29 cellular contexts compared by ENCODE assay signal in the genomic region with DNA sequence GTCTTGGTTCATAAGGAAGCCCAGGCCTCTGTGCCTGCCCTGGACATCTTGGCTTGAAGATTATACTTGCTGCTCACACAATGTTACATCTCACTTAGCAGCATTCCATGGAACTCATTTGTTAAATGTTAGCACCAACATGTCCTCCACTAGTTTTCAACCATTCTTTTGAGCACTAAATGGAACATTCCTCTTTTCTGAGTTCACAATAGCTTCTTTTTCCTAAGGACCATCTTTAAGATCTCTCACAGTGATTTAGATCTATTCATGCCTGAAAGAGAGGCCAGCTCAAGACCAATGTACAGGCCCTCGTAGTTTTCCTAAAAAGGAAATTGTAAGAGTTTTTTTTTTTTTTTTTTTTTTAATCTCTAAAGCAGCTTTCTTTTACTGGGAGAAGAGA. TPM values are rescaled to one million over a fixed set of nuclear protein-coding genes. Genes with fewer than 3 reads are reported as not detected.
A peak's percentile ranks its signal among the peaks of the same experiment; 100 is the strongest.
DNase-seq lines count a peak whose midpoint lies in the region; ATAC-seq, FAIRE-seq and TF ChIP-seq lines count a peak whose summit lies in the region.
"Had no signal": no experiment of that assay in that cellular context is flagged by ENCODE, and none has a peak within 500 bp of the region (broad histone marks: within the 10 kb centered on the region; RNA-seq: fewer than 3 reads in every experiment).

No MANE protein-coding gene starts in this region.

- H3K27ac ChIP-seq in astrocyte (ENCODE audit: low read depth, low read length) (no peak overlapping the region), mesodermal cell (ENCODE audit: low read depth, low read length, severe bottlenecking) (peak overlapping the region; percentile 71), rectal smooth muscle tissue (ENCODE audit: low read depth, low read length) (peak overlapping the region; percentile 70), ascending aorta (no peak overlapping the region), aorta (ENCODE audit: low read depth in 1 of 2, low read length in 2 of 2) (no peak overlapping the region)
- H3K27ac ChIP-seq: left ventricle myocardium inferior, SJSA1 had no signal

- FAIRE-seq in astrocyte (lab: Jason Lieb, UNC) = no peak
- no peak for FAIRE-seq in GM12891 (lab: Jason Lieb, UNC)
- FAIRE-seq: GM19239, TTC549 had no signal

- H3K27me3 ChIP-seq in astrocyte (ENCODE audit: insufficient read depth, low read length) = no peaks in the 10 kb centered on the region
- H3K27me3 ChIP-seq in rectal smooth muscle tissue (ENCODE audit: control insufficient read depth, insufficient read depth, low read length) = no peaks in the 10 kb centered on the region
- no peaks in the 10 kb centered on the region for H3K27me3 ChIP-seq in ascending aorta
- no peaks in the 10 kb centered on the region for H3K27me3 ChIP-seq in MG63
- H3K27me3 ChIP-seq in aorta (ENCODE audit: control insufficient read depth in 1 of 2, insufficient read depth in 2 of 2, low read length in 1 of 2) = no peaks in the 10 kb centered on the region
- H3K27me3 ChIP-seq: SJSA1 had no signal

- H2AFZ ChIP-seq in astrocyte (ENCODE audit: low read depth, low read length) = no peak overlapping the region

- WGBS in mesodermal cell (ENCODE audit: insufficient coverage in 2 of 2), 2 experiments = no CpG with 5 or more reads among the region's 1 CpG
- 62 to 72% methylated on average over 1 of the region's 1 CpG for WGBS in aorta, 2 donors

- TF ChIP-seq POLR2A in GM12891 (IDR thresholded peaks at IDR 0.05; ENCODE audit: low read depth, low read length) = no peak

- intact Hi-C loops in ascending aorta (cut with DNase I) (no loop called here), aorta (cut with DNase I) (no loop called here)

- no peak overlapping the region for H3K4me2 ChIP-seq in astrocyte (ENCODE audit: low read length)

- TF ChIP-seq CTCF in astrocyte (IDR thresholded peaks at IDR 0.05; ENCODE audit: insufficient read depth, low read depth, low read length) (no peak), ascending aorta (IDR thresholded peaks at IDR 0.05) (no peak)

- H3K4me1 ChIP-seq in astrocyte (ENCODE audit: insufficient read depth, low read length) (peaks cover 47% of the 10 kb centered on the region), mesodermal cell (ENCODE audit: control insufficient read depth, insufficient read depth, low read length, poor library complexity, severe bottlenecking) (peaks cover 67% of the 10 kb centered on the region), rectal smooth muscle tissue (ENCODE audit: control insufficient read depth, insufficient read depth, low read length) (peaks cover 42% of the 10 kb centered on the region), ascending aorta (peaks cover 0 to 28% of the 10 kb centered on the region in 2 donors), aorta (ENCODE audit: control insufficient read depth in 1 of 2, insufficient read depth in 2 of 2, low read length in 2 of 2) (peaks cover 10 to 17% of the 10 kb centered on the region in 2 donors)

- H3K36me3 ChIP-seq in astrocyte (ENCODE audit: insufficient read depth, low read length) (peaks cover 4% of the 10 kb centered on the region), mesodermal cell (ENCODE audit: control insufficient read depth, insufficient read depth, low read length) (peaks cover 26% of the 10 kb centered on the region), rectal smooth muscle tissue (ENCODE audit: control insufficient read depth, insufficient read depth, low read length) (no peaks in the 10 kb centered on the region), ascending aorta (peaks cover 0 to 4% of the 10 kb centered on the region in 2 donors), MG63 (peaks cover 40% of the 10 kb centered on the region), aorta (ENCODE audit: control insufficient read depth in 1 of 2, insufficient read depth in 2 of 2, low read length in 1 of 2) (no peaks in the 10 kb centered on the region)
- H3K36me3 ChIP-seq: left ventricle myocardium inferior, thoracic aorta had no signal

- H3K4me3 ChIP-seq in astrocyte (ENCODE audit: insufficient read depth, low read depth, low read length) = no peak overlapping the region
- H3K4me3 ChIP-seq in mesodermal cell (ENCODE audit: extremely low read depth, insufficient read depth, low read length, poor library complexity, severe bottlenecking) = no peak overlapping the region
- no peak overlapping the region for H3K4me3 ChIP-seq in rectal smooth muscle tissue (ENCODE audit: low read length)
- no peak overlapping the region for H3K4me3 ChIP-seq in ascending aorta
- H3K4me3 ChIP-seq in MG63 = no peak overlapping the region
- H3K4me3 ChIP-seq in aorta (ENCODE audit: low read length in 2 of 2) = no peak overlapping the region
- H3K4me3 ChIP-seq: left ventricle myocardium inferior, SJSA1, thoracic aorta had no signal

- H3K79me2 ChIP-seq in astrocyte (ENCODE audit: insufficient read depth, low read length) = peaks cover 99% of the 10 kb centered on the region

- no peak for ATAC-seq in aorta (ENCODE audit: low FRiP score)
- ATAC-seq: activated T-helper 17 cell treated with anti-CD3 and anti-CD28 coated beads, Interleukin-2, amount 50 U/mL, for 72 hours had no signal

- H3K4me3 Mint-ChIP-seq in astrocyte (ENCODE audit: unreplicated experiment) = peak overlapping the region; percentile 51
- H3K4me3 Mint-ChIP-seq: activated T-helper 17 cell treated with anti-CD3 and anti-CD28 coated beads, Interleukin-2, amount 50 U/mL, for 72 hours; CD4-positive, alpha-beta T cell; H9; nephron had no signal

- H3K9ac ChIP-seq in astrocyte (ENCODE audit: low read length) (no peak overlapping the region), rectal smooth muscle tissue (ENCODE audit: low read length) (no peak overlapping the region)

- H3K36me3 Mint-ChIP-seq in astrocyte (ENCODE audit: low read depth, unreplicated experiment) = peaks cover 21% of the 10 kb centered on the region

- H3K9me3 ChIP-seq in astrocyte (ENCODE audit: insufficient read depth, low read depth, low read length) (no peaks in the 10 kb centered on the region), mesodermal cell (ENCODE audit: control insufficient read depth, low read length) (no peaks in the 10 kb centered on the region), ascending aorta (no peaks in the 10 kb centered on the region), MG63 (peaks cover 9% of the 10 kb centered on the region), aorta (ENCODE audit: control insufficient read depth, low read length) (no peaks in the 10 kb centered on the region)
- H3K9me3 ChIP-seq: left ventricle myocardium inferior, thoracic aorta had no signal

- H4K20me1 ChIP-seq in astrocyte (ENCODE audit: insufficient read depth, low read length) = peaks cover 86% of the 10 kb centered on the region

- H3K9me3 Mint-ChIP-seq in astrocyte (ENCODE audit: unreplicated experiment) = no peaks in the 10 kb centered on the region
- H3K9me3 Mint-ChIP-seq: CD4-positive, alpha-beta T cell had no signal

- H3K4me1 Mint-ChIP-seq in astrocyte (ENCODE audit: low read depth, unreplicated experiment) = peaks cover 75% of the 10 kb centered on the region
- H3K4me1 Mint-ChIP-seq: activated T-helper 17 cell treated with anti-CD3 and anti-CD28 coated beads, Interleukin-2, amount 50 U/mL, for 72 hours; nephron had no signal

- H3K27ac Mint-ChIP-seq in astrocyte (ENCODE audit: unreplicated experiment) = peak overlapping the region; percentile 81
- H3K27ac Mint-ChIP-seq: activated T-helper 17 cell treated with anti-CD3 and anti-CD28 coated beads, Interleukin-2, amount 50 U/mL, for 72 hours; CD4-positive, alpha-beta T cell; H9 had no signal

- no peaks in the 10 kb centered on the region for H3K27me3 Mint-ChIP-seq in astrocyte (ENCODE audit: low read depth, unreplicated experiment)

- DNase-seq in EH (ENCODE audit: low read depth) = peak; percentile 60
- DNase-seq in astrocyte (ENCODE audit: low read depth) = no peak
- DNase-seq in GM12891 (ENCODE audit: insufficient read length, low spot score) = no peak
- DNase-seq in ascending aorta (ENCODE audit: low spot score in 2 of 2) = no peak
- DNase-seq in MG63 = no peak
- no peak for DNase-seq in aorta
- DNase-seq: activated CD4-positive, alpha-beta T cell treated with anti-CD3 and anti-CD28 coated beads, Interleukin-2, amount 50 U/mL, for 48 hours; activated CD8-positive, alpha-beta memory T cell treated with anti-CD3 and anti-CD28 coated beads, Interleukin-2, amount 50 U/mL, for 4 hours; activated naive CD4-positive, alpha-beta T cell treated with anti-CD3 and anti-CD28 coated beads, Interleukin-2, amount 50 U/mL, for 16 hours; caudate nucleus; CD4-positive, alpha-beta T cell; dermis blood vessel endothelial cell; H9; left ventricle myocardium inferior; midbrain; NCI-H1092; NCI-H1930; NCI-H524 treated with DMSO at 0.1 percent for 48 hours; posterior cingulate gyrus; stimulated activated naive CD4-positive, alpha-beta T cell treated with Interleukin-2 at 50 U/mL for 16 hours had no signal

TF ChIP-seq in GM12891, 5 proteins besides CTCF, POLR2A, EP300 and RAD21:
- no peak for TF ChIP-seq PAX5 (IDR thresholded peaks at IDR 0.05; ENCODE audit: insufficient read depth, low read length, severe bottlenecking)
- no peak for TF ChIP-seq POLR2AphosphoS5 (IDR thresholded peaks at IDR 0.05; ENCODE audit: low read depth, low read length)
- TF ChIP-seq TAF1 (IDR thresholded peaks at IDR 0.05; ENCODE audit: low read depth, low read length) = no peak
- no peak for TF ChIP-seq SPI1 (IDR thresholded peaks at IDR 0.05; ENCODE audit: low read depth, low read length)
- TF ChIP-seq POU2F2 (IDR thresholded peaks at IDR 0.05; ENCODE audit: low read depth, low read length) = no peak

RNA-seq across cellular contexts. Expression of gene CCN1, which starts 26.6 kb away (rescaled TPM):
- 624 and 672 TPM in 2 replicates for total RNA-seq in astrocyte
- 311 TPM for polyA plus RNA-seq in mesodermal cell (2013, experiment 1 of 2)
- 252 TPM for polyA plus RNA-seq in mesodermal cell (2013, experiment 2 of 2)
- polyA plus RNA-seq in GM12891 (2012; ENCODE audit: low read depth, missing spikeins) = 0.06 TPM
- 933 TPM for total RNA-seq in ascending aorta
- total RNA-seq in MG63 (2014; rRNA removed; shearing (Covaris generic); ENCODE audit: low replicate concordance) = 171 and 192 TPM in 2 replicates
- total RNA-seq in aorta = 1,000 to 10,000 TPM in 1 of 2 donors, 100 to 1,000 TPM in 1; 354 to 2,327 TPM
- 100 to 1,000 TPM in 1 of 2 donors, 10 to 100 TPM in 1; 56.5 to 949 TPM for polyA plus RNA-seq in aorta
- total RNA-seq: activated T-helper 17 cell treated with anti-CD3 and anti-CD28 coated beads, Interleukin-2, amount 50 U/mL, for 72 hours; CD4-positive, alpha-beta T cell; T-helper 1 cell treated with Interleukin-12 subunit alpha and Interleukin-12 subunit beta and Interleukin-4 antibody, amounts not matched to agents 30 ng/mL and 1 ng/mL, for 36 hours had no signal

Comparison
In these comparisons a context has a peak if more than half of its experiments do, and no peak if none do; other contexts are left out.
1. H3K27ac ChIP-seq: peak in mesodermal cell (single experiment) and rectal smooth muscle tissue (single experiment); none in astrocyte (single experiment), ascending aorta (0 of 2) and aorta (0 of 2).